ENCODE assay signal across 10 cellular contexts in genomic region chr18:22466608-22467390, GRCh38. TPM values are rescaled to one million over a fixed set of nuclear protein-coding genes. Genes with fewer than 3 reads are reported as not detected.
DNase-seq lines count a peak whose midpoint lies in the region; ATAC-seq and TF ChIP-seq lines count a peak whose summit lies in the region.
"Had no signal": no experiment of that assay in that cellular context is flagged by ENCODE, and none has a peak within 500 bp of the region (broad histone marks: within the 10 kb centered on the region; RNA-seq: fewer than 3 reads in every experiment).

No MANE protein-coding gene starts in this region.

- ATAC-seq in right cardiac atrium = peak; percentile 52 to 54
- ATAC-seq in HG02870 (IDR thresholded peaks at IDR 0.05; ENCODE audit: unreplicated experiment) = no peak
- ATAC-seq in GM18502 (IDR thresholded peaks at IDR 0.05; ENCODE audit: poor library complexity, unreplicated experiment) = no peak
- ATAC-seq: GM12878 had no signal

- H3K9me3 ChIP-seq in right cardiac atrium (ENCODE audit: control insufficient read depth, low read length) = no peaks in the 10 kb centered on the region
- no peaks in the 10 kb centered on the region for H3K9me3 ChIP-seq in stomach smooth muscle (ENCODE audit: control insufficient read depth in 2 of 2, low read length in 2 of 2)

- DNase-seq in HCEC 1CT (peak; percentile 76), astrocyte of the spinal cord (ENCODE audit: low read depth, low spot score) (peak; percentile 85), right cardiac atrium (peak in 2 of 3 donors; percentile 49 to 61), GOT3 (lab: John Stamatoyannopoulos, UW) (no peak), DMS 273 (lab: John Stamatoyannopoulos, UW; ENCODE audit: unreplicated experiment) (no peak)
- DNase-seq: activated naive CD8-positive, alpha-beta T cell treated with anti-CD3 and anti-CD28 coated beads for 36 hours had no signal

- peaks cover 15% of the 10 kb centered on the region for H3K4me1 ChIP-seq in right cardiac atrium (ENCODE audit: control insufficient read depth, insufficient read depth, low read length)
- peaks cover 40% of the 10 kb centered on the region for H3K4me1 ChIP-seq in stomach smooth muscle (ENCODE audit: control insufficient read depth, insufficient read depth, low read length)

- no peaks in the 10 kb centered on the region for H3K27me3 ChIP-seq in right cardiac atrium (ENCODE audit: control insufficient read depth, insufficient read depth)
- no peaks in the 10 kb centered on the region for H3K27me3 ChIP-seq in stomach smooth muscle (ENCODE audit: control insufficient read depth in 1 of 2, insufficient read depth in 2 of 2, low read length in 2 of 2)

- peak overlapping the region; percentile 85 for H3K27ac ChIP-seq in right cardiac atrium (ENCODE audit: low read length)
- peak overlapping the region; percentile 13 for H3K27ac ChIP-seq in stomach smooth muscle (ENCODE audit: low read length)

- H3K9ac ChIP-seq in stomach smooth muscle (ENCODE audit: low read length in 2 of 2) = no peak overlapping the region

- no peak for TF ChIP-seq CTCF in astrocyte of the spinal cord (IDR thresholded peaks at IDR 0.05; ENCODE audit: low read depth, low read length)

- intact Hi-C loops in right cardiac atrium (cut with DNase I) = loop anchor here (5.0 to 10.0 kb wide), 6 partner anchors 88 to 292 kb away; no protein-coding TSS in a partner anchor

- H3K36me3 ChIP-seq in stomach smooth muscle (ENCODE audit: control insufficient read depth in 2 of 2, insufficient read depth in 2 of 2, low read length in 2 of 2) = no peaks in the 10 kb centered on the region

- no peak overlapping the region for H3K4me3 ChIP-seq in astrocyte of the spinal cord (ENCODE audit: low read depth, low read length)
- H3K4me3 ChIP-seq in right cardiac atrium (ENCODE audit: low read length) = no peak overlapping the region
- H3K4me3 ChIP-seq in stomach smooth muscle (ENCODE audit: low read length in 2 of 2) = peak overlapping the region; percentile 31 to 40
- H3K4me3 ChIP-seq: GM12878 had no signal

- WGBS in right cardiac atrium = 43% methylated on average over 3 of the region's 3 CpGs

- in situ Hi-C loops in astrocyte of the spinal cord (cut with HindIII; ENCODE audit: low sequenced_read_pairs) = no loop called here

RNA-seq across cellular contexts. Expression of gene CTAGE1, which starts 49.1 kb away (rescaled TPM):
- total RNA-seq in right cardiac atrium = under 1 TPM in 1 of 4 donors, not detected in 3; 0.09 TPM
- polyA plus RNA-seq in right cardiac atrium = 0.07 TPM
- total RNA-seq: activated naive CD8-positive, alpha-beta T cell treated with anti-CD3 and anti-CD28 coated beads for 36 hours; GM12878 had no signal

Comparison
In these comparisons a context has a peak if more than half of its experiments do, and no peak if none do; other contexts are left out.
1. DNase-seq: peak in HCEC 1CT (single experiment), astrocyte of the spinal cord (single experiment) and right cardiac atrium (2 of 3); none in GOT3 (single experiment) and DMS 273 (single experiment).
2. H3K4me3 ChIP-seq: peak in stomach smooth muscle (2 of 2); none in astrocyte of the spinal cord (single experiment) and right cardiac atrium (single experiment).
3. ATAC-seq: peak in right cardiac atrium (2 of 2); none in HG02870 (single experiment) and GM18502 (single experiment).